In the genomic region with DNA sequence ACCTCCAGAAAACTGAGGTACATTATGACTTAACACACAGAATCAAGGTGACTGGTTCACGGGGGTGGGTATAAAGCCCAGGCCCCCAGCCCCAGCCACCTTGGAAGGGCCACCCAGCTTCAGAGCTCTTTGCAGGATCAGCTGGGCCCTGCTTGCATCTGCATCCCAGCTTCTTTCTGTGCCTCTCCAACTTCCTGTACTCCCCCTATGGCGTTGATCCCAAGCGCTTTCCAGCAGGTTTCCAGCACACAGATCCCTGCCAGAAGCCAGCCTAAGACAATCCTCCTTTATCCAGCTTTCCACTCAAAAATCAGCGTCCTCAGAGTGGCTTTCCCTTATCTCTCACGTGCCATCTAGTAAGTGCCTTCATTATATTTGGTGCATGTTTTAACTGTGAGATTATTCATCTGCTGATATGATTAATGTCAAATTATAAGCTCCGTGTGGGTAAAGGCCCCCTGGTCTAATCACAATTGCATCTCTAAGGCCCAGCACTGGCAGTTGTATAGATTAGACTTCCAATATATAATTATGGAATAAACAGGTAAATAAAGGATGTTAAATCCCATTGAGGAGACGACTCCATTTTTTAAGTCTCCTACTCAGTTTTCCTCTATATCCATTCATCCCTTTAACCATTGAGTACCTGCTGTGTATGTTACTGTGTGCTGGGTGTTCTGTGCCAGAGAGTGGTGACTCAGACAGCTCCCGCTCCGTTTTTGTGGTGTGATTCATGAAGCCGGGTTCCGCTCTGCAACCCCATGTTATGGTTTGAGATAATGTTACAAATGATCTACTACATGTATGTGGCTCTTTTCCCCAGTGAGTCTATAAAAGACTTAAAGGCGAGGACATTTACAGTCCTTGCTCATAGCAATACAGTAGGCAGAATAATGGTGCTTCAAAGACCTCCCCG, we compare ENCODE assay signal across 15 cellular contexts.
DNase-seq lines count a peak whose midpoint lies in the region; ATAC-seq and TF ChIP-seq lines count a peak whose summit lies in the region.
"Had no signal": no experiment of that assay in that cellular context is flagged by ENCODE, and none has a peak within 500 bp of the region (broad histone marks: within the 10 kb centered on the region; RNA-seq: fewer than 3 reads in every experiment).

No MANE protein-coding gene starts in this region.

- H3K4me1 ChIP-seq in BE2C: no peaks in the 10 kb centered on the region
- H3K4me1 ChIP-seq in body of pancreas: no peaks in the 10 kb centered on the region
- H3K4me1 ChIP-seq in CD4-positive, alpha-beta memory T cell (ENCODE audit: insufficient read depth, low read length): no peaks in the 10 kb centered on the region
- H3K4me1 ChIP-seq: testis had no signal

- H3K36me3 ChIP-seq in BJ (ENCODE audit: control insufficient read depth, insufficient read depth, low read length): no peaks in the 10 kb centered on the region
- H3K36me3 ChIP-seq in BE2C: no peaks in the 10 kb centered on the region
- H3K36me3 ChIP-seq in body of pancreas (replicated peaks in 1 of 2; ENCODE audit: insufficient read depth in 1 of 2, low read depth in 2 of 2): no peaks in the 10 kb centered on the region
- H3K36me3 ChIP-seq in CD4-positive, alpha-beta memory T cell (ENCODE audit: insufficient read depth, low read length): no peaks in the 10 kb centered on the region

- ATAC-seq in body of pancreas: no peak
- ATAC-seq: activated CD4-positive, alpha-beta T cell treated with anti-CD3 and anti-CD28 coated beads for 36 hours had no signal

- H3K9me3 Mint-ChIP-seq in CD4-positive, alpha-beta memory T cell: peaks cover 0 to 18% (median 11%) of the 10 kb centered on the region in 8 donors

- H3K9me3 ChIP-seq in BE2C (no peaks in the 10 kb centered on the region; the same call in none of the 2 replicates), body of pancreas (peaks cover 0 to 6% (median 0%) of the 10 kb centered on the region in 3 donors)
- H3K9me3 ChIP-seq in CD4-positive, alpha-beta memory T cell (ENCODE audit: control insufficient read depth in 1 of 2, low read length in 2 of 2): no peaks in the 10 kb centered on the region
- H3K9me3 ChIP-seq: testis had no signal

- H3K27me3 ChIP-seq in BJ (ENCODE audit: control insufficient read depth, insufficient read depth, low read length): no peaks in the 10 kb centered on the region
- H3K27me3 ChIP-seq in BE2C: no peaks in the 10 kb centered on the region
- no peaks in the 10 kb centered on the region for H3K27me3 ChIP-seq in body of pancreas
- H3K27me3 ChIP-seq in CD4-positive, alpha-beta memory T cell (ENCODE audit: insufficient read depth, low read length): no peaks in the 10 kb centered on the region
- H3K27me3 ChIP-seq: testis had no signal

- DNase-seq in BJ (ENCODE audit: low read depth): peak; percentile 1
- peak; percentile 40 for DNase-seq in NCI-H69 (lab: John Stamatoyannopoulos, UW)
- peak; percentile 71 for DNase-seq in dedifferentiated amniotic fluid mesenchymal stem cell (ENCODE audit: extremely low spot score)
- DNase-seq in medulla oblongata (ENCODE audit: extremely low spot score): peak; percentile 7
- DNase-seq in BE2C: no peak
- no peak for DNase-seq in NCI-H2171 (lab: John Stamatoyannopoulos, UW)
- DNase-seq in body of pancreas: no peak
- no peak for DNase-seq in CD4-positive, alpha-beta memory T cell
- DNase-seq: activated CD4-positive, alpha-beta T cell treated with anti-CD3 and anti-CD28 coated beads for 36 hours; activated naive CD4-positive, alpha-beta T cell treated with anti-CD3 and anti-CD28 coated beads, Interleukin-2, amount 10 ng/mL, durations not matched to agents 7 days and 5 days; Kasumi-1; NCI-H1436; RPMI8226; T-helper 2 cell; testis had no signal

- intact Hi-C loops in body of pancreas (cut with DNase I): no loop called here
- intact Hi-C loops in CD4-positive, alpha-beta memory T cell (cut with micrococcal nuclease): no loop called here

- H3K27me3 Mint-ChIP-seq in CD4-positive, alpha-beta memory T cell: no peaks in the 10 kb centered on the region
- H3K27me3 Mint-ChIP-seq: activated CD4-positive, alpha-beta T cell treated with anti-CD3 and anti-CD28 coated beads for 36 hours; activated naive CD4-positive, alpha-beta T cell treated with anti-CD3 and anti-CD28 coated beads, Interleukin-2, amount 10 ng/mL, durations not matched to agents 7 days and 5 days had no signal

- H3K4me3 ChIP-seq in BJ (ENCODE audit: low read depth, low read length): no peak overlapping the region
- H3K4me3 ChIP-seq in BE2C (ENCODE audit: low read depth, low read length): no peak overlapping the region
- H3K4me3 ChIP-seq in body of pancreas: no peak overlapping the region
- H3K4me3 ChIP-seq in CD4-positive, alpha-beta memory T cell (ENCODE audit: low read length in 2 of 2): no peak overlapping the region
- H3K4me3 ChIP-seq: testis had no signal

- CTCF ChIA-PET in BJ (lab: Yijun Ruan, JAX): no interaction called here
- CTCF ChIA-PET in CD4-positive, alpha-beta memory T cell (lab: Charles Lee; ENCODE audit: partially characterized antibody): no interaction called here

- H3K27ac ChIP-seq in body of pancreas: no peak overlapping the region
- no peak overlapping the region for H3K27ac ChIP-seq in CD4-positive, alpha-beta memory T cell (ENCODE audit: low read depth, low read length)
- H3K27ac ChIP-seq: testis had no signal

- no peak for TF ChIP-seq POLR2A in body of pancreas (IDR thresholded peaks at IDR 0.05)

- no peaks in the 10 kb centered on the region for H3K4me1 Mint-ChIP-seq in CD4-positive, alpha-beta memory T cell
- H3K4me1 Mint-ChIP-seq: activated CD4-positive, alpha-beta T cell treated with anti-CD3 and anti-CD28 coated beads for 36 hours; activated naive CD4-positive, alpha-beta T cell treated with anti-CD3 and anti-CD28 coated beads, Interleukin-2, amount 10 ng/mL, durations not matched to agents 7 days and 5 days had no signal

- POLR2A ChIA-PET in BJ (lab: Charles Lee): no interaction called here
- POLR2A ChIA-PET in CD4-positive, alpha-beta memory T cell (lab: Charles Lee; ENCODE audit: partially characterized antibody): no interaction called here

- WGBS in body of pancreas, 2 donors: 51 to 52% methylated on average over 13 of the region's 13 CpGs

- no peaks in the 10 kb centered on the region for H3K36me3 Mint-ChIP-seq in CD4-positive, alpha-beta memory T cell
- H3K36me3 Mint-ChIP-seq: activated naive CD4-positive, alpha-beta T cell treated with anti-CD3 and anti-CD28 coated beads, Interleukin-2, amount 10 ng/mL, durations not matched to agents 7 days and 5 days had no signal

- no peak for TF ChIP-seq CTCF in BJ (IDR thresholded peaks at IDR 0.05; ENCODE audit: insufficient read depth, low read depth, low read length)
- TF ChIP-seq CTCF in BE2C (IDR thresholded peaks at IDR 0.05; ENCODE audit: low read depth, low read length): no peak
- TF ChIP-seq CTCF in body of pancreas (IDR thresholded peaks at IDR 0.05): no peak

- H3K27ac Mint-ChIP-seq in CD4-positive, alpha-beta memory T cell: no peak overlapping the region
- H3K27ac Mint-ChIP-seq: activated CD4-positive, alpha-beta T cell treated with anti-CD3 and anti-CD28 coated beads for 36 hours; activated naive CD4-positive, alpha-beta T cell treated with anti-CD3 and anti-CD28 coated beads, Interleukin-2, amount 10 ng/mL, durations not matched to agents 7 days and 5 days had no signal

- no peak overlapping the region for H3K4me3 Mint-ChIP-seq in CD4-positive, alpha-beta memory T cell
- H3K4me3 Mint-ChIP-seq: activated CD4-positive, alpha-beta T cell treated with anti-CD3 and anti-CD28 coated beads for 36 hours; activated naive CD4-positive, alpha-beta T cell treated with anti-CD3 and anti-CD28 coated beads, Interleukin-2, amount 10 ng/mL, durations not matched to agents 7 days and 5 days had no signal

Comparison
In these comparisons a context has a peak if more than half of its experiments do, and no peak if none do; other contexts are left out.
1. DNase-seq: peak in BJ (single experiment), NCI-H69 (single experiment), dedifferentiated amniotic fluid mesenchymal stem cell (single experiment) and medulla oblongata (single experiment); none in BE2C (single experiment), NCI-H2171 (single experiment), body of pancreas (0 of 4) and CD4-positive, alpha-beta memory T cell (0 of 5).